ENCODE assay signal across 8 cellular contexts in genomic region chr6:27830665-27831433, GRCh38.
DNase-seq lines count a peak whose midpoint lies in the region; ATAC-seq, FAIRE-seq and TF ChIP-seq lines count a peak whose summit lies in the region.
"Not testable (repeated sequence)": the region's sequence is repeated elsewhere in the genome, so short reads cannot be mapped to it uniquely, and the experiment has no call there.

No MANE protein-coding gene starts in this region.

- H3K4me3 Mint-ChIP-seq in astrocyte (ENCODE audit: unreplicated experiment) (peak overlapping the region; percentile 89), osteocyte (ENCODE audit: unreplicated experiment) (peak overlapping the region; percentile 88)

- H3K4me3 ChIP-seq in A673 (ENCODE audit: low read depth, low read length, poor library complexity, severe bottlenecking) (peak overlapping the region; percentile 63), Loucy (ENCODE audit: low read length, poor library complexity, severe bottlenecking) (peak overlapping the region; percentile 90), SU-DHL-6 (ENCODE audit: insufficient read depth, low read length, poor library complexity, severe bottlenecking) (peak overlapping the region; percentile 37), astrocyte (ENCODE audit: insufficient read depth, low read depth, low read length) (peak overlapping the region; percentile 76), heart right ventricle (peak overlapping the region in 9 of 10 donors; percentile 27 to 60 (median 47))

- not testable (repeated sequence) for H3F3A ChIP-seq in Loucy (ENCODE audit: low read depth)
- peaks cover 38% of the 10 kb centered on the region for H3F3A ChIP-seq in SU-DHL-6 (ENCODE audit: insufficient read depth)

- POLR2A ChIA-PET in A673 (lab: Charles Lee; ENCODE audit: low non-redundant PET): not testable (repeated sequence)

- H4K20me1 ChIP-seq in Loucy (ENCODE audit: insufficient read depth, low read length, poor library complexity, severe bottlenecking); SU-DHL-6 (ENCODE audit: low read depth, low read length); astrocyte (ENCODE audit: insufficient read depth, low read length): not testable (repeated sequence)

- H3K4me1 Mint-ChIP-seq in astrocyte (ENCODE audit: low read depth, unreplicated experiment): peaks cover 10% of the 10 kb centered on the region
- peaks cover 38% of the 10 kb centered on the region for H3K4me1 Mint-ChIP-seq in osteocyte (ENCODE audit: unreplicated experiment)

- H3K9ac ChIP-seq in Loucy (ENCODE audit: low read depth, low read length, poor library complexity, severe bottlenecking) (peak overlapping the region; percentile 96), SU-DHL-6 (ENCODE audit: low read length) (peak overlapping the region; percentile 53), astrocyte (ENCODE audit: low read length) (peak overlapping the region; percentile 94)

- H3K27me3 ChIP-seq in A673 (replicated peaks; ENCODE audit: insufficient read depth, low read depth, low read length, poor library complexity); Loucy (ENCODE audit: insufficient read depth, low read length, poor library complexity, severe bottlenecking); SU-DHL-6 (ENCODE audit: low read length); astrocyte (ENCODE audit: insufficient read depth, low read length); heart right ventricle: not testable (repeated sequence)

- H3K27ac Mint-ChIP-seq in astrocyte (ENCODE audit: unreplicated experiment) (peak overlapping the region; percentile 91), osteocyte (ENCODE audit: unreplicated experiment) (peak overlapping the region; percentile 98)

- H3K79me2 ChIP-seq in Loucy (ENCODE audit: insufficient read depth, low read length) (peaks cover 19% of the 10 kb centered on the region), SU-DHL-6 (ENCODE audit: insufficient read depth, low read length) (peaks cover 12% of the 10 kb centered on the region), astrocyte (ENCODE audit: insufficient read depth, low read length) (peaks cover 15% of the 10 kb centered on the region)

- not testable (repeated sequence) for H3K9me2 ChIP-seq in Loucy (replicated peaks; ENCODE audit: low read depth, low read length); SU-DHL-6 (replicated peaks; ENCODE audit: insufficient read depth, low read length)

- H3K4me2 ChIP-seq in Loucy (ENCODE audit: low read depth, low read length, poor library complexity, severe bottlenecking): peak overlapping the region; percentile 96
- peak overlapping the region; percentile 56 for H3K4me2 ChIP-seq in SU-DHL-6 (ENCODE audit: low read depth, low read length, poor library complexity, severe bottlenecking)
- peak overlapping the region; percentile 91 for H3K4me2 ChIP-seq in astrocyte (ENCODE audit: low read length)

- H3K36me3 Mint-ChIP-seq in astrocyte (ENCODE audit: low read depth, unreplicated experiment); osteocyte (ENCODE audit: unreplicated experiment): not testable (repeated sequence)

- not testable (repeated sequence) for H3K9me3 ChIP-seq in A673 (ENCODE audit: low read depth, low read length, poor library complexity, severe bottlenecking); Loucy (ENCODE audit: insufficient read depth, low read depth, low read length); SU-DHL-6 (ENCODE audit: insufficient read depth, low read length); astrocyte (ENCODE audit: insufficient read depth, low read depth, low read length); heart right ventricle

- TSS peak; percentile 86 for BruUV-seq in A673 (replicated peaks; lab: Mats Ljungman, UMichigan)

- H3K9me3 Mint-ChIP-seq in astrocyte (ENCODE audit: unreplicated experiment); osteocyte (ENCODE audit: unreplicated experiment): not testable (repeated sequence)

- not testable (repeated sequence) for H3K36me3 ChIP-seq in A673 (ENCODE audit: insufficient read depth, low read length, poor library complexity, severe bottlenecking); Loucy (ENCODE audit: insufficient read depth, low read length); SU-DHL-6 (ENCODE audit: low read length); astrocyte (ENCODE audit: insufficient read depth, low read length)
- peaks cover 0 to 12% (median 0%) of the 10 kb centered on the region in 9 donors for H3K36me3 ChIP-seq in heart right ventricle

- intact Hi-C loops in A673 (cut with micrococcal nuclease; ENCODE audit: unreplicated experiment): not testable (repeated sequence)
- intact Hi-C loops in heart right ventricle (cut with DNase I): loop anchor here in 1 of 10 donors (10.0 kb wide), 1 partner anchor 1806 kb away; a partner anchor contains a TSS

- ATAC-seq in GM18520 (IDR thresholded peaks at IDR 0.05; ENCODE audit: unreplicated experiment): peak; percentile 39
- ATAC-seq in HG02642 (IDR thresholded peaks at IDR 0.05; ENCODE audit: poor library complexity, unreplicated experiment): peak; percentile 69
- ATAC-seq in heart right ventricle: peak; percentile 31 to 83 (median 72)

- whole genome bisulfite sequencing in heart right ventricle, 2 donors: 28 to 36% methylated on average over 26 to 30 of the region's 51 CpGs

- not testable (repeated sequence) for H3K27me3 Mint-ChIP-seq in astrocyte (ENCODE audit: low read depth, unreplicated experiment); osteocyte (ENCODE audit: unreplicated experiment)

- not testable (repeated sequence) for FAIRE-seq in astrocyte (lab: Jason Lieb, UNC)

- CTCF ChIA-PET in A673 (lab: Charles Lee): not testable (repeated sequence)

- not testable (repeated sequence) for H3K4me1 ChIP-seq in A673 (ENCODE audit: insufficient read depth, low read length, poor library complexity, severe bottlenecking); astrocyte (ENCODE audit: insufficient read depth, low read length)
- H3K4me1 ChIP-seq in Loucy (ENCODE audit: insufficient read depth, low read length, poor library complexity, severe bottlenecking) (peaks cover 39% of the 10 kb centered on the region), heart right ventricle (peaks cover 0 to 38% (median 9%) of the 10 kb centered on the region in 9 donors)

- TF ChIP-seq CTCF in A673 (conservative IDR thresholded peaks at IDR 0.05; ENCODE audit: low read depth, low read length); Loucy (conservative IDR thresholded peaks at IDR 0.05; ENCODE audit: low read length); SU-DHL-6 (IDR thresholded peaks at IDR 0.05; ENCODE audit: insufficient read depth, low read length, poor library complexity, severe bottlenecking); astrocyte (IDR thresholded peaks at IDR 0.05; ENCODE audit: insufficient read depth, low read depth, low read length); heart right ventricle (IDR thresholded peaks at IDR 0.05); osteocyte (IDR thresholded peaks at IDR 0.05): not testable (repeated sequence)

- not testable (repeated sequence) for H2AFZ ChIP-seq in Loucy (ENCODE audit: low read length); SU-DHL-6 (ENCODE audit: low read depth, low read length, severe bottlenecking)
- peak overlapping the region; percentile 29 for H2AFZ ChIP-seq in astrocyte (ENCODE audit: low read depth, low read length)

- H3K27ac ChIP-seq in A673 (ENCODE audit: low read depth, low read length, poor library complexity, severe bottlenecking) (peak overlapping the region; percentile 87), SU-DHL-6 (ENCODE audit: low read depth, low read length) (peak overlapping the region; percentile 90), astrocyte (ENCODE audit: low read depth, low read length) (peak overlapping the region; percentile 77), heart right ventricle (peak overlapping the region in 8 of 10 donors; percentile 23 to 89 (median 42))

- peak; percentile 70 for DNase-seq in A673 (ENCODE audit: low spot score)
- DNase-seq in astrocyte (ENCODE audit: low read depth); heart right ventricle; osteocyte (ENCODE audit: extremely low spot score, unreplicated experiment): not testable (repeated sequence)

Comparison
In these comparisons a context has a peak if more than half of its experiments do, and no peak if none do; other contexts are left out.
1. H3K4me3 ChIP-seq: peak in every context shown above with its lines; median percentile 90 in Loucy; 76 in astrocyte; 63 in A673; 47 in heart right ventricle; 37 in SU-DHL-6.